ENCODE assay signal across 19 cellular contexts in the genomic region with DNA sequence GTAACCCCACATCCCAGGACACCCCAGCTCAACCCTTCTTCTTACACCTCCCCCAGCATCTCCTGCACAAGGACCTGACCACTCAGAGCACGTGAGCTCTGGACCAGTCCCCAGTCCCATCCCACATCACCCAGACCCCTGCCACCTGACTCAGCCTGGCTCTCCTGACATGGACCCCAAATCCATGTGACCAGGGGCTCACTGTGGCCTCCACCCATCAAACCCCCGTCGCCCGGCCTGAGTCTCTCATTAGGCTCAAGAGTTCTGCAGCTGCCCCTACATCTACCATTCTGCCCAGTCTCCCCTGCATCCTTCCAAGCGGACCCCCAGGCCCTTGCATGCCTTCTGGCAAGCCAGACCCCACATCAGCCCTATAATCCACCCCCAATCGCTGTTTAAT. TPM values are rescaled to one million over a fixed set of nuclear protein-coding genes. Genes with fewer than 3 reads are reported as not detected.
DNase-seq lines count a peak whose midpoint lies in the region; ATAC-seq and TF ChIP-seq lines count a peak whose summit lies in the region.
"Had no signal": no experiment of that assay in that cellular context is flagged by ENCODE, and none has a peak within 500 bp of the region (broad histone marks: within the 10 kb centered on the region; RNA-seq: fewer than 3 reads in every experiment).

No MANE protein-coding gene starts in this region.

- ATAC-seq in stimulated activated naive CD8-positive, alpha-beta T cell treated with anti-CD3 and anti-CD28 coated beads, Interleukin-15, amount 100 ng/mL, for 72 hours: no peak
- ATAC-seq in GM18517 (IDR thresholded peaks at IDR 0.05; ENCODE audit: unreplicated experiment): no peak
- no peak for ATAC-seq in HG03565 (IDR thresholded peaks at IDR 0.05; ENCODE audit: unreplicated experiment)
- ATAC-seq: body of pancreas, pancreas had no signal

- peak overlapping the region; percentile 31 for H3K4me3 ChIP-seq in fibroblast of the aortic adventitia (ENCODE audit: low read depth, low read length)
- H3K4me3 ChIP-seq: body of pancreas, pancreas, thyroid gland had no signal

- H3K4me1 Mint-ChIP-seq in activated naive CD4-positive, alpha-beta T cell treated with anti-CD3 and anti-CD28 coated beads, Interleukin-2, amount 50 U/mL, for 24 hours: peaks cover 45% of the 10 kb centered on the region
- peaks cover 99% of the 10 kb centered on the region for H3K4me1 Mint-ChIP-seq in stimulated activated naive CD8-positive, alpha-beta T cell treated with anti-CD3 and anti-CD28 coated beads, Interleukin-15, amount 100 ng/mL, for 72 hours

- H3K27me3 Mint-ChIP-seq in activated naive CD4-positive, alpha-beta T cell treated with anti-CD3 and anti-CD28 coated beads, Interleukin-2, amount 50 U/mL, for 24 hours: no peaks in the 10 kb centered on the region
- no peaks in the 10 kb centered on the region for H3K27me3 Mint-ChIP-seq in stimulated activated naive CD8-positive, alpha-beta T cell treated with anti-CD3 and anti-CD28 coated beads, Interleukin-15, amount 100 ng/mL, for 72 hours

- no peak for TF ChIP-seq CTCF in fibroblast of the aortic adventitia (IDR thresholded peaks at IDR 0.05; ENCODE audit: insufficient read depth, low read length)

- no peak for DNase-seq in activated naive CD4-positive, alpha-beta T cell treated with anti-CD3 and anti-CD28 coated beads, Interleukin-2, amount 50 U/mL, for 16 hours
- DNase-seq in RKO (ENCODE audit: low spot score) (peak; percentile 59), fibroblast of the aortic adventitia (ENCODE audit: low read depth) (no peak), NCI-H446 treated with DMSO at 0.1 percent for 48 hours (lab: John Stamatoyannopoulos, UW) (no peak)
- no peak for DNase-seq in stimulated activated naive CD8-positive, alpha-beta T cell treated with anti-CD3 and anti-CD28 coated beads, Interleukin-15, amount 100 ng/mL, for 72 hours
- DNase-seq: activated CD8-positive, alpha-beta memory T cell treated with anti-CD3 and anti-CD28 coated beads, Interleukin-2, amount 50 U/mL, for 48 hours; BE2C; body of pancreas; foreskin melanocyte; NCI-H2171 treated with DMSO at 0.1 percent for 48 hours; NK-92 treated with Interleukin-12 subunit alpha and Interleukin-12 subunit beta, amount 100 ng/mL, for 24 hours; pancreas; SIG-M5; stimulated activated CD4-positive, alpha-beta T cell treated with anti-CD3 and anti-CD28 coated beads, Interleukin-15, amount 100 ng/mL, for 24 hours had no signal

- peak overlapping the region; percentile 42 for H3K27ac Mint-ChIP-seq in activated naive CD4-positive, alpha-beta T cell treated with anti-CD3 and anti-CD28 coated beads, Interleukin-2, amount 50 U/mL, for 24 hours
- H3K27ac Mint-ChIP-seq in stimulated activated naive CD8-positive, alpha-beta T cell treated with anti-CD3 and anti-CD28 coated beads, Interleukin-15, amount 100 ng/mL, for 72 hours: peak overlapping the region in 1 of 2 donors; percentile 95
- H3K27ac Mint-ChIP-seq: memory B cell had no signal

- H3K4me3 Mint-ChIP-seq in activated naive CD4-positive, alpha-beta T cell treated with anti-CD3 and anti-CD28 coated beads, Interleukin-2, amount 50 U/mL, for 24 hours: peak overlapping the region; percentile 27
- H3K4me3 Mint-ChIP-seq in stimulated activated naive CD8-positive, alpha-beta T cell treated with anti-CD3 and anti-CD28 coated beads, Interleukin-15, amount 100 ng/mL, for 72 hours: peak overlapping the region; percentile 96 to 100
- H3K4me3 Mint-ChIP-seq: memory B cell had no signal

- H3K36me3 Mint-ChIP-seq in activated naive CD4-positive, alpha-beta T cell treated with anti-CD3 and anti-CD28 coated beads, Interleukin-2, amount 50 U/mL, for 24 hours: peaks cover 8% of the 10 kb centered on the region
- H3K36me3 Mint-ChIP-seq: memory B cell had no signal

- no peaks in the 10 kb centered on the region for H3K9me3 Mint-ChIP-seq in activated naive CD4-positive, alpha-beta T cell treated with anti-CD3 and anti-CD28 coated beads, Interleukin-2, amount 50 U/mL, for 24 hours
- H3K9me3 Mint-ChIP-seq in stimulated activated naive CD8-positive, alpha-beta T cell treated with anti-CD3 and anti-CD28 coated beads, Interleukin-15, amount 100 ng/mL, for 72 hours: no peaks in the 10 kb centered on the region
- H3K9me3 Mint-ChIP-seq: memory B cell had no signal

RNA-seq across cellular contexts. Expression of a gene that starts 1.9 kb away (rescaled TPM):
- 0.57 and 6.2 TPM in 2 replicates for total RNA-seq in fibroblast of the aortic adventitia (ENCODE audit: low replicate concordance)

RNA-seq across cellular contexts. Expression of a gene that starts 18.2 kb away (rescaled TPM):
- not detected in 2 replicates for total RNA-seq in fibroblast of the aortic adventitia (ENCODE audit: low replicate concordance)
- total RNA-seq: body of pancreas had no signal

RNA-seq across cellular contexts. Expression of a gene that starts 40.8 kb away (rescaled TPM):
- 0.16 and 4.9 TPM in 2 replicates for total RNA-seq in fibroblast of the aortic adventitia (ENCODE audit: low replicate concordance)
